ENCODE assay signal across 8 cellular contexts in genomic region chr9:35161713-35162604, GRCh38. TPM values are rescaled to one million over a fixed set of nuclear protein-coding genes. Genes with fewer than 3 reads are reported as not detected.
DNase-seq lines count a peak whose midpoint lies in the region; TF ChIP-seq lines count a peak whose summit lies in the region.

Gene UNC13B, plus strand, starts transcription at chr9:35162009. Its CDS starts 275 bp downstream, at chr9:35162284.

- H3K27me3 ChIP-seq in esophagus squamous epithelium, result no peaks in the 10 kb centered on the region
- no peaks in the 10 kb centered on the region for H3K27me3 ChIP-seq in muscle layer of colon (ENCODE audit: control insufficient read depth in 1 of 2, insufficient read depth in 2 of 2, low read length in 2 of 2)

- H3K4me1 ChIP-seq in esophagus squamous epithelium, result peaks cover 0 to 34% (median 3%) of the 10 kb centered on the region in 3 donors
- H3K4me1 ChIP-seq in muscle layer of colon (ENCODE audit: insufficient read depth, low read length), result no peaks in the 10 kb centered on the region

- H3K4me3 Mint-ChIP-seq in activated T-helper 1 cell treated with anti-CD3 and anti-CD28 coated beads, Interleukin-12 subunit alpha, Interleukin-12 subunit beta, Interleukin-2, Interleukin-4 antibody, amounts not matched to agents 30 ng/mL and 10 ng/mL and 1 ng/mL, durations not matched to agents 14 hours and 24 hours and 36 hours, result peak within 1 kb of the TSS; percentile 90

- H3K27ac ChIP-seq in esophagus squamous epithelium (peak within 1 kb of the TSS; percentile 87 to 98 (median 97)), muscle layer of colon (ENCODE audit: low read depth, low read length) (peak within 1 kb of the TSS; percentile 84)

- H3K9me3 ChIP-seq in esophagus squamous epithelium, result no peaks in the 10 kb centered on the region
- H3K9me3 ChIP-seq in muscle layer of colon (ENCODE audit: low read length), result no peaks in the 10 kb centered on the region

- no peaks in the 10 kb centered on the region for H3K36me3 Mint-ChIP-seq in activated T-helper 1 cell treated with anti-CD3 and anti-CD28 coated beads, Interleukin-12 subunit alpha, Interleukin-12 subunit beta, Interleukin-2, Interleukin-4 antibody, amounts not matched to agents 30 ng/mL and 10 ng/mL and 1 ng/mL, durations not matched to agents 14 hours and 24 hours and 36 hours (ENCODE audit: low read depth)

- peak; percentile 67 to 94 (median 87) for DNase-seq in C1 segment of cervical spinal cord (lab: John Stamatoyannopoulos, UW)
- DNase-seq in GM20000 (ENCODE audit: low spot score), result peak; percentile 73
- peak; percentile 95 for DNase-seq in HuH-7 (ENCODE audit: low spot score)
- peak; percentile 60 for DNase-seq in activated T-helper 1 cell treated with anti-CD3 and anti-CD28 coated beads, Interleukin-12 subunit alpha, Interleukin-12 subunit beta, Interleukin-2, Interleukin-4 antibody, amounts not matched to agents 30 ng/mL and 10 ng/mL and 1 ng/mL, durations not matched to agents 14 hours and 24 hours and 36 hours (ENCODE audit: low spot score)
- peak; percentile 55 for DNase-seq in esophagus squamous epithelium (lab: John Stamatoyannopoulos, UW)
- peak; percentile 85 for DNase-seq in stimulated activated CD8-positive, alpha-beta memory T cell treated with anti-CD3 and anti-CD28 coated beads, Interleukin-4, amount 100 ng/mL, for 48 hours

- peak within 1 kb of the TSS; percentile 72 for H3K9ac ChIP-seq in muscle layer of colon (ENCODE audit: low read length)

- H3K4me1 Mint-ChIP-seq in activated T-helper 1 cell treated with anti-CD3 and anti-CD28 coated beads, Interleukin-12 subunit alpha, Interleukin-12 subunit beta, Interleukin-2, Interleukin-4 antibody, amounts not matched to agents 30 ng/mL and 10 ng/mL and 1 ng/mL, durations not matched to agents 14 hours and 24 hours and 36 hours (ENCODE audit: low read depth), result peaks cover 17% of the 10 kb centered on the region

- peak in 3 of 4 donors; percentile 34 to 72 (median 67) for TF ChIP-seq POLR2A in esophagus squamous epithelium (IDR thresholded peaks at IDR 0.05)

- H3K27ac Mint-ChIP-seq in activated T-helper 1 cell treated with anti-CD3 and anti-CD28 coated beads, Interleukin-12 subunit alpha, Interleukin-12 subunit beta, Interleukin-2, Interleukin-4 antibody, amounts not matched to agents 30 ng/mL and 10 ng/mL and 1 ng/mL, durations not matched to agents 14 hours and 24 hours and 36 hours, result no peak within 1 kb of the TSS

- intact Hi-C loops in activated T-helper 1 cell treated with anti-CD3 and anti-CD28 coated beads, Interleukin-12 subunit alpha, Interleukin-12 subunit beta, Interleukin-2, Interleukin-4 antibody, amounts not matched to agents 30 ng/mL and 10 ng/mL and 1 ng/mL, durations not matched to agents 14 hours and 24 hours and 36 hours (cut with micrococcal nuclease), result loop anchor here (1.0 kb wide), 1 partner anchor 46 kb away; no protein-coding TSS in a partner anchor
- intact Hi-C loops in esophagus squamous epithelium (cut with DNase I), result no loop called here

- TF ChIP-seq CTCF in GM20000 (IDR thresholded peaks at IDR 0.05; ENCODE audit: extremely low read depth, missing control alignments), result no peak
- TF ChIP-seq CTCF in esophagus squamous epithelium (IDR thresholded peaks at IDR 0.05), result peak in 1 of 6 experiments; percentile 22

- H3K27me3 Mint-ChIP-seq in activated T-helper 1 cell treated with anti-CD3 and anti-CD28 coated beads, Interleukin-12 subunit alpha, Interleukin-12 subunit beta, Interleukin-2, Interleukin-4 antibody, amounts not matched to agents 30 ng/mL and 10 ng/mL and 1 ng/mL, durations not matched to agents 14 hours and 24 hours and 36 hours (ENCODE audit: insufficient read depth), result peaks cover 20% of the 10 kb centered on the region

- H3K4me3 ChIP-seq in esophagus squamous epithelium (peak within 1 kb of the TSS; percentile 51 to 92 (median 84)), muscle layer of colon (ENCODE audit: low read depth in 1 of 2, low read length in 2 of 2) (peak within 1 kb of the TSS; percentile 54 to 74)

- H3K36me3 ChIP-seq in esophagus squamous epithelium (no peaks in the 10 kb centered on the region), muscle layer of colon (ENCODE audit: insufficient read depth, low read length) (no peaks in the 10 kb centered on the region)

- no peaks in the 10 kb centered on the region for H3K9me3 Mint-ChIP-seq in activated T-helper 1 cell treated with anti-CD3 and anti-CD28 coated beads, Interleukin-12 subunit alpha, Interleukin-12 subunit beta, Interleukin-2, Interleukin-4 antibody, amounts not matched to agents 30 ng/mL and 10 ng/mL and 1 ng/mL, durations not matched to agents 14 hours and 24 hours and 36 hours

- WGBS in esophagus squamous epithelium, 2 donors, result 0% methylated on average over 4 to 30 of the region's 70 CpGs

TF ChIP-seq in PFSK-1, 5 proteins besides CTCF, POLR2A, EP300 and RAD21:
- TF ChIP-seq POLR2AphosphoS5 (IDR thresholded peaks at IDR 0.05; ENCODE audit: low read depth, low read length) (peak; percentile 49; the same call in 1 of the 2 replicates), FOXP2 (optimal IDR thresholded peaks at IDR 0.05; ENCODE audit: borderline replicate concordance, extremely low read depth, extremely low read length, insufficient read depth) (peak; percentile 43), SIN3A (IDR thresholded peaks at IDR 0.05; ENCODE audit: borderline replicate concordance, insufficient read depth, low read length) (no peak), REST (IDR thresholded peaks at IDR 0.05; ENCODE audit: insufficient read depth in 1 of 2, low read depth in 2 of 2, low read length in 2 of 2) (no peak), TAF1 (IDR thresholded peaks at IDR 0.05; ENCODE audit: borderline replicate concordance, insufficient read depth, low read length) (no peak)

RNA-seq across cellular contexts. Expression of gene UNC13B, which starts in this region (rescaled TPM):
- 4.9 TPM for polyA plus RNA-seq in PFSK-1 (2012; ENCODE audit: insufficient read length, low read depth)
- 0.34 and 0.41 TPM in 2 replicates for total RNA-seq in activated T-helper 1 cell treated with anti-CD3 and anti-CD28 coated beads, Interleukin-12 subunit alpha, Interleukin-12 subunit beta, Interleukin-2, Interleukin-4 antibody, amounts not matched to agents 30 ng/mL and 10 ng/mL and 1 ng/mL, durations not matched to agents 14 hours and 24 hours and 36 hours
- 10 to 100 TPM; 20.2 to 36.8 (median 29.0) TPM for total RNA-seq in esophagus squamous epithelium

Comparison
In these comparisons a context has a peak if more than half of its experiments do, and no peak if none do; other contexts are left out.
1. Peak in every context shown above with its lines: DNase-seq, H3K4me3 ChIP-seq and H3K27ac ChIP-seq.
2. RNA of gene UNC13B (total RNA-seq): 20.2 to 36.8 TPM in esophagus squamous epithelium; 0.34 to 0.41 TPM in activated T-helper 1 cell treated with anti-CD3 and anti-CD28 coated beads, Interleukin-12 subunit alpha, Interleukin-12 subunit beta, Interleukin-2, Interleukin-4 antibody, amounts not matched to agents 30 ng/mL and 10 ng/mL and 1 ng/mL, durations not matched to agents 14 hours and 24 hours and 36 hours; every median in the first group is over 10 times any median in the second.
3. Peak in DNase-seq in activated T-helper 1 cell treated with anti-CD3 and anti-CD28 coated beads, Interleukin-12 subunit alpha, Interleukin-12 subunit beta, Interleukin-2, Interleukin-4 antibody, amounts not matched to agents 30 ng/mL and 10 ng/mL and 1 ng/mL, durations not matched to agents 14 hours and 24 hours and 36 hours; RNA of the gene not detected or under 1 TPM.